In genomic region chr2:31075936-31076590, GRCh38 we compare ENCODE assay signal across 27 cellular contexts.
DNase-seq lines count a peak whose midpoint lies in the region; ATAC-seq, FAIRE-seq and TF ChIP-seq lines count a peak whose summit lies in the region.
"Had no signal": no experiment of that assay in that cellular context is flagged by ENCODE, and none has a peak within 500 bp of the region (broad histone marks: within the 10 kb centered on the region; RNA-seq: fewer than 3 reads in every experiment).

No MANE protein-coding gene starts in this region.

- ATAC-seq in HG02870 (IDR thresholded peaks at IDR 0.05; ENCODE audit: unreplicated experiment) (no peak), GM21423 (IDR thresholded peaks at IDR 0.05; ENCODE audit: unreplicated experiment) (no peak)
- ATAC-seq: heart left ventricle; left ventricle myocardium superior; natural killer cell treated with Interleukin-12 subunit alpha and Interleukin-12 subunit beta and Interleukin-15 and Interleukin-18, amount 100 ng/mL, for 72 hours had no signal

- peak overlapping the region; percentile 13 for H3K27ac Mint-ChIP-seq in glutamatergic neuron (ENCODE audit: unreplicated experiment)
- H3K27ac Mint-ChIP-seq: natural killer cell treated with Interleukin-12 subunit alpha and Interleukin-12 subunit beta and Interleukin-15 and Interleukin-18, amount 100 ng/mL, for 72 hours had no signal

- DNase-seq in AG09319 (ENCODE audit: extremely low read depth, low read depth) = peak; percentile 40
- peak; percentile 8 for DNase-seq in M059J (ENCODE audit: low read depth)
- DNase-seq in bronchial epithelial cell (ENCODE audit: low read depth) = peak; percentile 95
- DNase-seq in glutamatergic neuron = no peak
- DNase-seq in amygdala (lab: John Stamatoyannopoulos, UW) = no peak
- DNase-seq in HK-2 (ENCODE audit: unreplicated experiment) = no peak
- DNase-seq: activated CD4-positive, alpha-beta T cell treated with anti-CD3 and anti-CD28 coated beads for 1 hour; activated naive CD4-positive, alpha-beta T cell treated with anti-CD3 and anti-CD28 coated beads, Interleukin-2, amount 50 U/mL, for 16 hours; anterior cingulate cortex; Calu3; effector memory CD4-positive, alpha-beta T cell; esophagus squamous epithelium; heart left ventricle; left ventricle myocardium superior; midbrain; MV-4-11; NCI-H1694; NCI-H2171; NCI-H526; sigmoid colon; upper lobe of left lung had no signal

- TF ChIP-seq CTCF in AG09319 (IDR thresholded peaks at IDR 0.05; ENCODE audit: low read depth, low read length) (no peak), bronchial epithelial cell (IDR thresholded peaks at IDR 0.05; ENCODE audit: insufficient read depth, low read length, severe bottlenecking) (no peak), glutamatergic neuron (IDR thresholded peaks at IDR 0.05; ENCODE audit: partially characterized antibody, unreplicated experiment) (no peak)

- H3K36me3 ChIP-seq in bronchial epithelial cell (ENCODE audit: control insufficient read depth, insufficient read depth, low read length) = no peaks in the 10 kb centered on the region
- H3K36me3 ChIP-seq: esophagus squamous epithelium, HAP-1, heart left ventricle, sigmoid colon, upper lobe of left lung had no signal

- H3K4me3 Mint-ChIP-seq in glutamatergic neuron (ENCODE audit: unreplicated experiment) = no peak overlapping the region
- H3K4me3 Mint-ChIP-seq: natural killer cell treated with Interleukin-12 subunit alpha and Interleukin-12 subunit beta and Interleukin-15 and Interleukin-18, amount 100 ng/mL, for 72 hours had no signal

- no peaks in the 10 kb centered on the region for H3K27me3 ChIP-seq in bronchial epithelial cell (ENCODE audit: control insufficient read depth, insufficient read depth, low read length)
- H3K27me3 ChIP-seq: BLaER1 treated with 17β-estradiol and CSF1 and Interleukin-3, amounts not matched to agents 10 nM and 100 nM; esophagus squamous epithelium; sigmoid colon; upper lobe of left lung had no signal

- no peak for FAIRE-seq in bronchial epithelial cell (lab: Jason Lieb, UNC)
- FAIRE-seq: A204.1 had no signal

- H3K9me3 Mint-ChIP-seq in glutamatergic neuron (ENCODE audit: unreplicated experiment) = peaks cover 5% of the 10 kb centered on the region
- H3K9me3 Mint-ChIP-seq: natural killer cell treated with Interleukin-12 subunit alpha and Interleukin-12 subunit beta and Interleukin-15 and Interleukin-18, amount 100 ng/mL, for 72 hours had no signal

- no peak overlapping the region for H3K4me3 ChIP-seq in bronchial epithelial cell (ENCODE audit: low read depth, low read length)
- H3K4me3 ChIP-seq: BLaER1 treated with 17β-estradiol and CSF1 and Interleukin-3, amounts not matched to agents 10 nM and 100 nM; esophagus squamous epithelium; HAP-1; heart left ventricle; sigmoid colon; upper lobe of left lung had no signal

- peaks cover 17% of the 10 kb centered on the region for H3K4me1 Mint-ChIP-seq in glutamatergic neuron (ENCODE audit: low read depth, unreplicated experiment)

- no peaks in the 10 kb centered on the region for H3K27me3 Mint-ChIP-seq in glutamatergic neuron (ENCODE audit: unreplicated experiment)

- H3K36me3 Mint-ChIP-seq in glutamatergic neuron (ENCODE audit: unreplicated experiment) = no peaks in the 10 kb centered on the region
- H3K36me3 Mint-ChIP-seq: natural killer cell treated with Interleukin-12 subunit alpha and Interleukin-12 subunit beta and Interleukin-15 and Interleukin-18, amount 100 ng/mL, for 72 hours had no signal

Comparison
In these comparisons a context has a peak if more than half of its experiments do, and no peak if none do; other contexts are left out.
1. DNase-seq: peak in AG09319 (single experiment), M059J (single experiment) and bronchial epithelial cell (single experiment); none in glutamatergic neuron (single experiment), amygdala (0 of 56) and HK-2 (single experiment).